In the genomic region with DNA sequence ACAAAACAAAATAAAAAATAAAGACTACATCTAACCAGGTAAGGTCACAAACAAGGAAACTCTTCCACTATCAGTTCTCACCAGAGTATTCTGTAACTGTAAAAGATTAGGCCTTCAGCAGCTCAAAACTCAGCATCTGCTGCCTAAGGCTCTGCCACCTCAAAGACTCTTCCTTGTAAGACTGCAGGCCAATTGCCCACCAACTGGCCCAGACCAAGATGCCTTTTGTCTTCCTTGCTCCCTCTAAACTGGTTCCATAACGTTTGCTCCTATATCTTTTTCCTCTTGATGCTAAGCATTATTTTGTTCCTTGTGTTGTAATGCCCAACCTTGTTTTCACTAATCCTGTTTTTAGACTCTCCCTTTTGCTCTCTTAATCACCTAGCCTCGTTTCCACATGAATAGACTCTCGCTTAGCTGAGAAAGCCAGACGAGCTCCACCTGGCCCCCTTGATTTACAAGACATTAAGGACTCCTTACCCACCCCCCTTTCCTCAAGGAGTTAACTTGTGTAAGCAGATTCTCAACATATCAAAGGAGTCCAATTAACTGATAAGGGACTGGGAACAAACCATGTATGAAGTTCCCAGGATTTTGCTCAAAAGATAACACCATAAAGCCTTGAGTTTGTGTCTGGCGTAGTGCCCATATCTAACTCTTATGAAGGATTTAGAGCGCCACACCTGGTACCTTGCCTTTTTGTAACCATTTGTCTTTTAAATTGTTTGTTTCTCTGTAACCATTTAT, we compare ENCODE assay signal across 9 cellular contexts. TPM values are rescaled to one million over a fixed set of nuclear protein-coding genes. Genes with fewer than 3 reads are reported as not detected.
DNase-seq lines count a peak whose midpoint lies in the region; ATAC-seq and TF ChIP-seq lines count a peak whose summit lies in the region.
"Had no signal": no experiment of that assay in that cellular context is flagged by ENCODE, and none has a peak within 500 bp of the region (broad histone marks: within the 10 kb centered on the region; RNA-seq: fewer than 3 reads in every experiment).

No MANE protein-coding gene starts in this region.

- H3K27ac ChIP-seq in osteoblast (ENCODE audit: low read depth, low read length): no peak overlapping the region
- no peak overlapping the region for H3K27ac ChIP-seq in tibial artery

- no peak for TF ChIP-seq POLR2A in erythroblast (IDR thresholded peaks at IDR 0.05; ENCODE audit: low read length)

- H3K4me1 ChIP-seq in osteoblast (ENCODE audit: insufficient read depth, low read length) (no peaks in the 10 kb centered on the region), tibial artery (no peaks in the 10 kb centered on the region)

- no peak for DNase-seq in GM12864 (ENCODE audit: low read depth)
- peak; percentile 62 for DNase-seq in OCI-M1 (lab: John Stamatoyannopoulos, UW)
- peak; percentile 30 to 42 for DNase-seq in erythroblast (lab: John Stamatoyannopoulos, UW)
- DNase-seq in osteoblast (ENCODE audit: insufficient read length, low spot score, missing footprints): no peak
- no peak for DNase-seq in tibial artery
- no peak for DNase-seq in activated CD4-positive, CD25-positive, alpha-beta regulatory T cell treated with anti-CD3 and anti-CD28 coated beads, Interleukin-2, amount 50 U/mL, for 72 hours
- DNase-seq: NCI-H1436 treated with DMSO at 0.1 percent for 48 hours had no signal

- H2AFZ ChIP-seq in osteoblast (ENCODE audit: low read length): no peak overlapping the region

- intact Hi-C loops in tibial artery (cut with DNase I; ENCODE audit: low total_unique reads): no loop called here

- H3K4me3 ChIP-seq in GM12864 (ENCODE audit: low read depth, low read length): peak overlapping the region; percentile 65; the same call in 1 of the 2 replicates
- no peak overlapping the region for H3K4me3 ChIP-seq in osteoblast (ENCODE audit: insufficient read depth, low read length)
- H3K4me3 ChIP-seq in tibial artery: no peak overlapping the region

- H3K27me3 ChIP-seq in osteoblast (ENCODE audit: insufficient read depth, low read length) (no peaks in the 10 kb centered on the region), tibial artery (no peaks in the 10 kb centered on the region)

- H3K36me3 ChIP-seq in osteoblast (ENCODE audit: insufficient read depth, low read length) (peaks cover 4% of the 10 kb centered on the region), tibial artery (peaks cover 13 to 44% (median 27%) of the 10 kb centered on the region in 3 donors)

- H3K4me2 ChIP-seq in osteoblast (ENCODE audit: insufficient read depth, low read length): peak overlapping the region; percentile 84

- ATAC-seq in GM18498 (IDR thresholded peaks at IDR 0.05; ENCODE audit: unreplicated experiment) (no peak), HG02623 (IDR thresholded peaks at IDR 0.05; ENCODE audit: unreplicated experiment) (no peak)

- H3K9me3 ChIP-seq in osteoblast (ENCODE audit: low read depth, low read length) (no peaks in the 10 kb centered on the region), tibial artery (peaks cover 0 to 86% (median 36%) of the 10 kb centered on the region in 3 donors)

- peaks cover 27% of the 10 kb centered on the region for H3K79me2 ChIP-seq in osteoblast (ENCODE audit: insufficient read depth, low read length)

- H4K20me1 ChIP-seq in osteoblast (ENCODE audit: insufficient read depth, low read length): no peaks in the 10 kb centered on the region

- TF ChIP-seq CTCF in GM12864 (IDR thresholded peaks at IDR 0.05; ENCODE audit: low read depth, low read length, missing control alignments): no peak
- no peak for TF ChIP-seq CTCF in osteoblast (IDR thresholded peaks at IDR 0.05; ENCODE audit: extremely low read depth, low read depth, low read length)
- no peak for TF ChIP-seq CTCF in tibial artery (IDR thresholded peaks at IDR 0.05)

RNA-seq across cellular contexts. Expression of gene ZNF814, which starts 1.5 kb away (rescaled TPM):
- 12.7 and 15.9 TPM in 2 replicates for total RNA-seq in osteoblast

RNA-seq across cellular contexts. Expression of gene ZNF417, which starts 29.0 kb away (rescaled TPM):
- total RNA-seq in osteoblast: 20.6 TPM in 2 replicates

RNA-seq across cellular contexts. Expression of gene ZNF587, which starts 37.7 kb away (rescaled TPM):
- 21.8 and 26.4 TPM in 2 replicates for total RNA-seq in osteoblast

RNA-seq across cellular contexts. Expression of gene ZNF418, which starts 47.8 kb away (rescaled TPM):
- 4.7 and 5.1 TPM in 2 replicates for total RNA-seq in osteoblast

RNA-seq across cellular contexts. Expression of gene ZNF587B, which starts 57.3 kb away (rescaled TPM):
- 21.2 and 24.2 TPM in 2 replicates for total RNA-seq in osteoblast

Comparison
In these comparisons a context has a peak if more than half of its experiments do, and no peak if none do; other contexts are left out.
1. DNase-seq: peak in OCI-M1 (single experiment) and erythroblast (2 of 2); none in GM12864 (single experiment), osteoblast (single experiment), tibial artery (0 of 2) and activated CD4-positive, CD25-positive, alpha-beta regulatory T cell treated with anti-CD3 and anti-CD28 coated beads, Interleukin-2, amount 50 U/mL, for 72 hours (single experiment).